Comparison of ENCODE assay signal across 11 cellular contexts in the genomic region with DNA sequence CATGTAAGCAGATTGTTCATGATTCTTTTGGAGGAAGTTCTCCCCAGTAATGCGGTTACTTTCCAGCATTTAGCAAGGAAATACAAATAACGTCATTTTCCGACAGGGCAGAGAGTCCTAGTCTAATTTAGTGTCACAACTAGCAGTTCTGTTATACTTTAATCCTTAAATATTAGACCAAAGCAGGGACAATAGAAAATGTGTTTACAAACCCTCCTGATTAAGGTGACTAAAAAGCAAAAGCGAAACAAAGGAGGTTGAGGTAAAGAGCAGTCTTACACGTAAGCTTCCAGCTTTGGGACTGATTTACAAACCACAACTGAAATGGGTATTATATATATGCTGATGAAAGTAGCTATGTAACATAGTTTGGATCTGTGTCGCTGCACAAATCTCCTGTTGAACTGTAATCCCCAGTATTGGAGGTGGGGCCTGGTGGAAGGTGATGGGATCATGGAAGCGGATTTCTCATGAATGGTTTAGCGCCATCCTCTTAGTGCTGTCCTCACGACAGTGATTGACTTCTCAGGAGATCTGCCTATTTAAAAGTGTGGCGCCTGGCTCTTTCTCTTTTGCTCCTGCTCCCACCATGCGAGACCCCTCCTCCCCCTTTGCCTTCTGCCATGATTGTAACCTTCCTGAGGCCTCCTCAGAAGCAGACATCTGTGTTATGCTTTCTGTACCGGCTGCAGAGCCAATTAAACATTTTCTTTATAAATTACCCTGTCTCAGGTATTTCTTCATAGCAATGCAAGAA.
DNase-seq lines count a peak whose midpoint lies in the region; ATAC-seq and TF ChIP-seq lines count a peak whose summit lies in the region.
"Had no signal": no experiment of that assay in that cellular context is flagged by ENCODE, and none has a peak within 500 bp of the region (broad histone marks: within the 10 kb centered on the region; RNA-seq: fewer than 3 reads in every experiment).

No MANE protein-coding gene starts in this region.

- no peaks in the 10 kb centered on the region for H3K9me3 Mint-ChIP-seq in T-cell

- H3K36me3 ChIP-seq in gastrocnemius medialis (no peaks in the 10 kb centered on the region), testis (ENCODE audit: low read depth, missing control alignments) (no peaks in the 10 kb centered on the region)

- 87% methylated on average over 12 of the region's 12 CpGs for WGBS in testis, 2 donors

- H3K4me3 ChIP-seq in gastrocnemius medialis (peak overlapping the region in 2 of 4 donors; percentile 18 to 22), testis (no peak overlapping the region)
- H3K4me3 ChIP-seq: A549, K562 had no signal

- intact Hi-C loops in gastrocnemius medialis (cut with DNase I; ENCODE audit: low total_unique reads) (no loop called here), testis (cut with DNase I; ENCODE audit: low total_unique reads) (no loop called here)

- H3K9me3 ChIP-seq in gastrocnemius medialis (no peaks in the 10 kb centered on the region), testis (no peaks in the 10 kb centered on the region)
- H3K9me3 ChIP-seq: A549 had no signal

- H3K4me1 Mint-ChIP-seq in T-cell: peaks cover 27 to 42% (median 36%) of the 10 kb centered on the region in 3 donors

- no peaks in the 10 kb centered on the region for H3K36me3 Mint-ChIP-seq in T-cell
- H3K36me3 Mint-ChIP-seq: mesothelial cell of epicardium had no signal

- H3K27ac ChIP-seq in gastrocnemius medialis: peak overlapping the region in 3 of 4 donors; percentile 52 to 64 (median 54)
- H3K27ac ChIP-seq in testis: no peak overlapping the region
- H3K27ac ChIP-seq: A549 had no signal

- peaks cover 0 to 18% of the 10 kb centered on the region in 2 donors for H3K4me1 ChIP-seq in gastrocnemius medialis
- no peaks in the 10 kb centered on the region for H3K4me1 ChIP-seq in testis
- H3K4me1 ChIP-seq: A549 had no signal

- H3K27ac Mint-ChIP-seq in T-cell: peak overlapping the region; percentile 85 to 87

- ATAC-seq in HG02759 (IDR thresholded peaks at IDR 0.05; ENCODE audit: unreplicated experiment): peak; percentile 81
- peak in 2 of 4 experiments; percentile 76 to 95 for ATAC-seq in T-cell (replicated peaks in 1 of 4)
- peak in 1 of 2 donors; percentile 47 for ATAC-seq in gastrocnemius medialis
- ATAC-seq: A549, K562 had no signal

- TF ChIP-seq POLR2A in gastrocnemius medialis (IDR thresholded peaks at IDR 0.05): no peak
- no peak for TF ChIP-seq POLR2A in testis (IDR thresholded peaks at IDR 0.05)

- DNase-seq in NCI-H748 (lab: John Stamatoyannopoulos, UW; ENCODE audit: unreplicated experiment) (peak; percentile 27), NCI-H748 treated with DMSO at 0.1 percent for 48 hours (lab: John Stamatoyannopoulos, UW) (no peak), T-cell (peak in 1 of 34 experiments; percentile 7), gastrocnemius medialis (no peak), hepatic stellate cell (ENCODE audit: low spot score) (no peak), testis (no peak), NCI-H510A treated with DMSO at 0.1 percent for 48 hours (lab: John Stamatoyannopoulos, UW) (no peak)

- CTCF ChIA-PET in T-cell (lab: Charles Lee): no interaction called here

- POLR2A ChIA-PET in T-cell (lab: Charles Lee): interaction anchor here in 1 of 2 donors (0.5 kb wide), 1 partner anchor 82 kb away, joined by 3 read pairs; the partner anchor contains the start of gene PLCB1

- in situ Hi-C loops in gastrocnemius medialis (cut with MboI; ENCODE audit: low sequenced_read_pairs in 4 of 4): no loop called here

- H3K4me3 Mint-ChIP-seq in T-cell: peak overlapping the region; percentile 69 to 78 (median 77)
- H3K4me3 Mint-ChIP-seq: mesothelial cell of epicardium had no signal

- H3K27me3 ChIP-seq in gastrocnemius medialis (no peaks in the 10 kb centered on the region), testis (no peaks in the 10 kb centered on the region)

- no peaks in the 10 kb centered on the region for H3K27me3 Mint-ChIP-seq in T-cell

- TF ChIP-seq CTCF in gastrocnemius medialis (IDR thresholded peaks at IDR 0.05 in 4 of 5, conservative IDR thresholded peaks at IDR 0.05 in 1 of 5): no peak
- no peak for TF ChIP-seq CTCF in testis (IDR thresholded peaks at IDR 0.05)

Comparison
In these comparisons a context has a peak if more than half of its experiments do, and no peak if none do; other contexts are left out.
1. H3K27ac ChIP-seq: peak in gastrocnemius medialis (3 of 4); none in testis (0 of 2).